1 cellular context compared by ENCODE assay signal in the genomic region with DNA sequence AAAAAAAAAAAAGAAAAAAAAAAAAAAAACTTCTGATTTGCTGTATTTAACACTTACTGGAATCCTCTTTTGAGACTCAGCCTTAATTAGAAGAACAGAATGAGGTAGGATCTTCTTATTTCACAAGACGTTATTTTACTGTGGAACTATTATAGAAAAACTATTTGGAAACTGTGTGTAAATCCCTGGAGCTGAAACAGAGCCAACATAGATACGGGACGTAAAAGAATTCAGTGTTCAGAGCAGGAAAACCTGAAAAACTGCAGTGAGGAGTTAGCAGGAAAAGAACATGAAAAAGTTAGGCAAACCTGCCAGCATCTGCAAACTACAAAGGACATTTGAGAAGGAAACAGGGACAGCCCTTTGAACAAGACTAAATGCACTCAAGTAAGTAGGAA.
A peak's percentile ranks its signal among the peaks of the same experiment; 100 is the strongest.
TF ChIP-seq lines count a peak whose summit lies in the region.

No MANE protein-coding gene starts in this region.

TF ChIP-seq in HEK293, 187 proteins besides CTCF, POLR2A, EP300 and RAD21 (continued from another document):
- TF ChIP-seq SP7 (tag by site-specific recombination; IDR thresholded peaks at IDR 0.05) = 0 out of 2 replicates have a peak, but pooled peaks have one; percentile 6
- peak; percentile 88 for TF ChIP-seq ZNF664 (tag by site-specific recombination; IDR thresholded peaks at IDR 0.05)
